ENCODE assay signal across 24 cellular contexts in the genomic region with DNA sequence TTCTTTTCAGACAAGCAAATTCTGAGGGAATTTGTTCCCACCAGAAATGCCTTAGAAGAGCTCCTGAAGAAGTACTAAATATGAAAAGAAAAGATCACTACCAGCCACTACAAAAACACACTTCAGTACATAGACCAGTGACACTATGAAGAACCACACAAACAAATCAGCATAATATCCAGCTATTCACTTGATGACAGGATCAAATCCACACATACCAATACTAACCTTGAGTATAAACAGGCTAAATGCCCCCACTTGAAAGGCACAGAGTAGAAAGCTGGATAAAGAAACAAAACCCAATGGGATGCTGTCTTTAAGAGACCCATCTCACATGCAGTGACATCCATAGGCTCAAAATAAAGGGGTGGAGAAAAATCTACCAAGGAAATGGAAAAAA.
"Had no signal": no experiment of that assay in that cellular context is flagged by ENCODE, and none has a peak within 500 bp of the region (broad histone marks: within the 10 kb centered on the region; RNA-seq: fewer than 3 reads in every experiment).

No MANE protein-coding gene starts in this region.

- DNase-seq: stimulated activated CD4-positive, alpha-beta T cell treated with anti-CD3 and anti-CD28 coated beads, Interleukin-2, amount 100 ng/mL, for 48 hours; stimulated activated CD4-positive, alpha-beta T cell treated with anti-CD3 and anti-CD28 coated beads, Interleukin-4, amount 100 ng/mL, for 1 hour; stimulated activated CD4-positive, alpha-beta T cell treated with anti-CD3 and anti-CD28 coated beads, Interleukin-4, amount 100 ng/mL, for 24 hours; stimulated activated CD4-positive, alpha-beta T cell treated with anti-CD3 and anti-CD28 coated beads, Interleukin-4, amount 100 ng/mL, for 4 hours; stimulated activated CD8-positive, alpha-beta memory T cell treated with anti-CD3 and anti-CD28 coated beads, Interleukin-4, amount 100 ng/mL, for 48 hours; stimulated activated naive B cell treated with anti-CD40 and anti-IgM and Interleukin-4, amounts not matched to agents 10 μg/mL and 1 μg/mL and 100 μg/mL, for 72 hours; stimulated activated naive CD4-positive, alpha-beta T cell; stimulated activated naive CD4-positive, alpha-beta T cell treated with Interleukin-2 at 50 U/mL for 16 hours; stimulated activated naive CD8-positive, alpha-beta T cell treated with anti-CD3 and anti-CD28 coated beads, Interleukin-15, amount 100 ng/mL, for 72 hours; stimulated activated naive CD8-positive, alpha-beta T cell treated with anti-CD3 and anti-CD28 coated beads, Interleukin-15, Interleukin-2, amounts not matched to agents 100 U/mL and 50 U/mL, for 24 hours; stomach; substantia nigra; testis; thyroid gland; tibial artery; transverse colon; trophoblast cell; upper lobe of left lung; upper lobe of right lung; uterus had no signal

- H3K9me3 ChIP-seq: testis, thyroid gland, transverse colon, upper lobe of right lung, uterus, vagina had no signal

- H3K36me3 ChIP-seq: stomach, suprapubic skin, thoracic aorta, thyroid gland, tibial artery, tibial nerve, transverse colon, upper lobe of left lung, upper lobe of right lung, uterus, vagina had no signal

- H3K27ac ChIP-seq: stomach, suprapubic skin, testis, thoracic aorta, thyroid gland, tibial artery, tibial nerve, transverse colon, upper lobe of left lung, upper lobe of right lung, uterus, vagina had no signal

- H3K4me3 ChIP-seq: stomach, suprapubic skin, testis, thoracic aorta, thyroid gland, tibial artery, tibial nerve, transverse colon, upper lobe of left lung, upper lobe of right lung, uterus, vagina had no signal

- H3K4me1 ChIP-seq: suprapubic skin, testis, thyroid gland, tibial artery, tibial nerve, upper lobe of left lung, upper lobe of right lung, uterus, vagina had no signal
